ENCODE assay signal across 1 cellular context in the genomic region with DNA sequence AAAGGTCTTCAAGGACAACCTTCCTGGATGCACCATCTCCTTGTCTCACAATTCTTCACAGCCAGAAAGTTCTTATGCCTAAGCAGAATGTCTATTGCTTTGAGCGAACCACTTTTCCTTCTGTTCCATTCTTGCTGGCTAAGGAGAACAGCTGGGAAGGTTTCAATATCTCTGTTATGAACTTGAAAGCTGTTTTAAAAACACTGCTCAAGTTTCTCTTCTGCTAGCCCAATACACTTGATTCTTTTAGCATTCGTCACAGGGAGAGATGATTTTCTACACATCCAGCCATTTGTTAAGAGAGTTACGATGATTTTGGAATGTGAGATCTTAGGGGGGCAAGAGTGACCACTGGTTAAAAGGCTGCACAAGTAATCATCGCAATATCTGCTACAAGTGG.
TF ChIP-seq lines count a peak whose summit lies in the region.

No MANE protein-coding gene starts in this region.

TF ChIP-seq in IMR-90, 13 proteins besides CTCF, POLR2A, EP300 and RAD21 (continued from another document):
- TF ChIP-seq, protein P1, sequence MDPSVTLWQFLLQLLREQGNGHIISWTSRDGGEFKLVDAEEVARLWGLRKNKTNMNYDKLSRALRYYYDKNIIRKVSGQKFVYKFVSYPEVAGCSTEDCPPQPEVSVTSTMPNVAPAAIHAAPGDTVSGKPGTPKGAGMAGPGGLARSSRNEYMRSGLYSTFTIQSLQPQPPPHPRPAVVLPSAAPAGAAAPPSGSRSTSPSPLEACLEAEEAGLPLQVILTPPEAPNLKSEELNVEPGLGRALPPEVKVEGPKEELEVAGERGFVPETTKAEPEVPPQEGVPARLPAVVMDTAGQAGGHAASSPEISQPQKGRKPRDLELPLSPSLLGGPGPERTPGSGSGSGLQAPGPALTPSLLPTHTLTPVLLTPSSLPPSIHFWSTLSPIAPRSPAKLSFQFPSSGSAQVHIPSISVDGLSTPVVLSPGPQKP (IDR thresholded peaks at IDR 0.05; ENCODE audit: borderline replicate concordance, low read depth, low read length) = no peak
- TF ChIP-seq SMC3 (IDR thresholded peaks at IDR 0.05; ENCODE audit: low read depth, low read length) = no peak
- TF ChIP-seq, protein P2, sequence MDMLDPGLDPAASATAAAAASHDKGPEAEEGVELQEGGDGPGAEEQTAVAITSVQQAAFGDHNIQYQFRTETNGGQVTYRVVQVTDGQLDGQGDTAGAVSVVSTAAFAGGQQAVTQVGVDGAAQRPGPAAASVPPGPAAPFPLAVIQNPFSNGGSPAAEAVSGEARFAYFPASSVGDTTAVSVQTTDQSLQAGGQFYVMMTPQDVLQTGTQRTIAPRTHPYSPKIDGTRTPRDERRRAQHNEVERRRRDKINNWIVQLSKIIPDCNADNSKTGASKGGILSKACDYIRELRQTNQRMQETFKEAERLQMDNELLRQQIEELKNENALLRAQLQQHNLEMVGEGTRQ (IDR thresholded peaks at IDR 0.05; ENCODE audit: low read depth, low read length) = no peak
- TF ChIP-seq MAFK (IDR thresholded peaks at IDR 0.05; ENCODE audit: low read depth, low read length) = no peak
- TF ChIP-seq MXI1 (IDR thresholded peaks at IDR 0.05; ENCODE audit: borderline replicate concordance, low read depth, low read length) = no peak
- TF ChIP-seq NFE2L2 (IDR thresholded peaks at IDR 0.05; ENCODE audit: low read depth, low read length) = no peak
- no peak for TF ChIP-seq MAZ (IDR thresholded peaks at IDR 0.05; ENCODE audit: borderline replicate concordance, low read depth, low read length)
